Comparison of ENCODE assay signal across 6 cellular contexts in genomic region chr19:31911577-31911976, GRCh38.
"Had no signal": no experiment of that assay in that cellular context is flagged by ENCODE, and none has a peak within 500 bp of the region (broad histone marks: within the 10 kb centered on the region; RNA-seq: fewer than 3 reads in every experiment).

No MANE protein-coding gene starts in this region.

- H3K4me3 ChIP-seq: K562 had no signal

- H3K9ac ChIP-seq: KMS-11 had no signal

- FAIRE-seq: HTR-8/SVneo, K562 had no signal

- H3K27ac ChIP-seq: HL-60, KMS-11 had no signal

- ATAC-seq: K562 had no signal

- H3K4me2 ChIP-seq: KMS-11 had no signal

- DNase-seq: KBM-7, KG1 had no signal
